ENCODE assay signal across 25 cellular contexts in genomic region chr2:64760131-64760530, GRCh38.
"Had no signal": no experiment of that assay in that cellular context is flagged by ENCODE, and none has a peak within 500 bp of the region (broad histone marks: within the 10 kb centered on the region; RNA-seq: fewer than 3 reads in every experiment).

No MANE protein-coding gene starts in this region.

- ATAC-seq: body of pancreas; heart right ventricle; left ventricle myocardium superior; mucosa of descending colon; right lobe of liver; stimulated activated naive CD8-positive, alpha-beta T cell treated with anti-CD3 and anti-CD28 coated beads, Interleukin-15, Interleukin-2, amounts not matched to agents 100 U/mL and 50 U/mL, for 24 hours had no signal

- DNase-seq: activated CD4-positive, alpha-beta memory T cell treated with anti-CD3 and anti-CD28 coated beads for 36 hours; activated CD4-positive, CD25-positive, alpha-beta regulatory T cell treated with anti-CD3 and anti-CD28 coated beads, Interleukin-2, amount 50 U/mL, for 72 hours; activated CD8-positive, alpha-beta memory T cell treated with anti-CD3 and anti-CD28 coated beads, Interleukin-2, amount 50 U/mL, for 4 hours; activated effector memory CD4-positive, alpha-beta T cell treated with anti-CD3 and anti-CD28 coated beads, Interleukin-2, amount 50 U/mL, for 16 hours; activated naive CD4-positive, alpha-beta T cell treated with anti-CD3 and anti-CD28 coated beads for 36 hours; activated naive CD8-positive, alpha-beta T cell treated with anti-CD3 and anti-CD28 coated beads for 36 hours; activated T-cell treated with anti-CD3 and anti-CD28 coated beads, Interleukin-2, amount 50 U/mL, for 1 hour; adrenal gland; aorta; body of pancreas; cerebellar nuclear complex; colonic mucosa; effector CD8-positive, alpha-beta T cell; esophagus squamous epithelium; foreskin melanocyte; heart right ventricle; left ventricle myocardium superior; mucosa of descending colon; ovary; right lobe of liver; stimulated activated CD4-positive, alpha-beta T cell treated with anti-CD3 and anti-CD28 coated beads, Interleukin-2, amount 100 ng/mL, for 48 hours; stimulated activated naive CD8-positive, alpha-beta T cell treated with anti-CD3 and anti-CD28 coated beads, Interleukin-15, Interleukin-2, amounts not matched to agents 100 U/mL and 50 U/mL, for 24 hours; testis; transverse colon; WERI-Rb-1 had no signal
